In the genomic region with DNA sequence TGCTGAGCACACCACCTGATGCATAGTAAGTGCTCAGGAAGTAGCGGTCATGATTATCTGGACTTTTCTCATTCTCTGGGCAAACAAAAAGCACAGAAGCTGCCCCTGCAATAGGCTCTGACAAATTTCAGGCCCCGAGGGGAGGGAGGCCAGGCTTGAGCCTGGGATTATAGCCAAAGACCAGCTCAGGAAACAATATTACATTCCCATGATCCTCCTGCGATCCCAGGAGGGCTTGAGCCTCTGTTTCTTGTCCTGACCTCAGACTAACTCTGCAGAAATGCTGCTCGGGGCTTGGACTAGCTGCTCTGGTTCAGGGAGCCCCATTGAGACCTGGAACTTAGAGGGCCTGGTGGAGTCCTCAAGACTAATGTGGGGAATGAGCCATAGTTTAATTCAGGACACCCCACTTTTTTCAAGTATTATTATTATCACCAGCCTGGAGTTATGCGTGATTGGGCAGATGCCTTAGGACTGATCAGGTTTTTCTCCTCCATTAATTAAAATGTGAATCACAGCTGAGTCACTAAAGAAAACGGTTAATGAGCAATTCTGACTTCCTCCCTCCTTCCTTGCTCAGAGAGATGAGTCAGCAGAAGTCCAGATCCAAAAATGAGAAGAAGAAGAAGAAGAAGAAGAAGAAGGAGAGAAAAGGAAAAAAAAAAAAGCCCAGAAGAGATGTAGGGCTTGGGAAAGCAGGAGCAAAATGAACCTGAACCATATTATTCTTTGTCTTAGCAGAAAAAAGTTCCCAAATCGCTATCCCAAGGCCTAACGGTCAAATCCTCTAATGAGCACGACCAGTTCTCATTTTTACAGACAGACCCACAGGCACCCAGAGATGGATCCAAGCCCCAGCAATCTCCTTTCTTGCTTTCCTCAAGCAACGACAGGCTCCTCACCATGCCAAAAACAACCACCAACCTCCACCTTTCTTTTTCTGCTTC, we compare ENCODE assay signal across 1 cellular context.
TF ChIP-seq lines count a peak whose summit lies in the region.

No MANE protein-coding gene starts in this region.

TF ChIP-seq in SK-N-SH, 30 proteins besides CTCF, POLR2A, EP300 and RAD21 (continued from another document):
- TF ChIP-seq, protein P1, sequence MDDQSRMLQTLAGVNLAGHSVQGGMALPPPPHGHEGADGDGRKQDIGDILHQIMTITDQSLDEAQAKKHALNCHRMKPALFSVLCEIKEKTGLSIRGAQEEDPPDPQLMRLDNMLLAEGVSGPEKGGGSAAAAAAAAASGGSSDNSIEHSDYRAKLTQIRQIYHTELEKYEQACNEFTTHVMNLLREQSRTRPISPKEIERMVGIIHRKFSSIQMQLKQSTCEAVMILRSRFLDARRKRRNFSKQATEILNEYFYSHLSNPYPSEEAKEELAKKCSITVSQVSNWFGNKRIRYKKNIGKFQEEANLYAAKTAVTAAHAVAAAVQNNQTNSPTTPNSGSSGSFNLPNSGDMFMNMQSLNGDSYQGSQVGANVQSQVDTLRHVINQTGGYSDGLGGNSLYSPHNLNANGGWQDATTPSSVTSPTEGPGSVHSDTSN (IDR thresholded peaks at IDR 0.05), result peak; percentile 39
- TF ChIP-seq SMC3 (IDR thresholded peaks at IDR 0.05; ENCODE audit: low read depth, low read length), result no peak
